In the genomic region with DNA sequence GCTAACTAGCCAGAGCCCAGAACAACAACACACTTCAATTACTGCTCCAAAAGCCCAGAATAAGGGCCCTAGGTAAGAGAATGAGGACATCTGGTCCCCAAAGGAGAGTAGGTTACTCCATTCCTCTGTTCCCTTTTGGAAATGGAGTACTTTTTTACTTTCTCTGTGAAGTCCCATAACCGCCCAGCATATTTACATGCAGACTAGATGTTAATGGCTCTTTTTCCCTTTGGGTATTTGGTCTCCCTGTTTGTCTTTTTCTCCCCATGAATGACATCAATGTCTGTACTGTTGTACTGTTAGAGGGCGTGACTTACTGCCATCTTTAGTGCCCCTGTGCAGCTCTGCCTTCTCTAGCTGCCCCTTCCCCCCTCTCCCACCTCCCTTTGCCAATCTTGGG, we compare ENCODE assay signal across 22 cellular contexts. TPM values are rescaled to one million over a fixed set of nuclear protein-coding genes. Genes with fewer than 3 reads are reported as not detected.
DNase-seq lines count a peak whose midpoint lies in the region; FAIRE-seq and TF ChIP-seq lines count a peak whose summit lies in the region.
"Had no signal": no experiment of that assay in that cellular context is flagged by ENCODE, and none has a peak within 500 bp of the region (broad histone marks: within the 10 kb centered on the region; RNA-seq: fewer than 3 reads in every experiment).

No MANE protein-coding gene starts in this region.

- H3K36me3 ChIP-seq in KOPT-K1 (ENCODE audit: insufficient read depth, low read length) (peaks cover 37% of the 10 kb centered on the region), astrocyte (ENCODE audit: insufficient read depth, low read length) (peaks cover 12% of the 10 kb centered on the region)

- H3K4me1 ChIP-seq in astrocyte (ENCODE audit: insufficient read depth, low read length) = no peaks in the 10 kb centered on the region

- H3K9ac ChIP-seq in astrocyte (ENCODE audit: low read length) = no peak overlapping the region

- no peak overlapping the region for H3K4me3 ChIP-seq in astrocyte (ENCODE audit: insufficient read depth, low read depth, low read length)
- H3K4me3 ChIP-seq: mucosa of descending colon, right atrium auricular region, upper lobe of left lung had no signal

- H3K9me3 ChIP-seq in KOPT-K1 (ENCODE audit: insufficient read depth, low read length, poor library complexity, severe bottlenecking) (no peaks in the 10 kb centered on the region), astrocyte (ENCODE audit: insufficient read depth, low read depth, low read length) (no peaks in the 10 kb centered on the region)
- H3K9me3 ChIP-seq: mucosa of descending colon, right atrium auricular region, upper lobe of left lung had no signal

- H3K9me3 Mint-ChIP-seq in astrocyte (ENCODE audit: unreplicated experiment) = no peaks in the 10 kb centered on the region
- H3K9me3 Mint-ChIP-seq: activated B cell treated with CpG ODN at 0.5 μM for 24 hours; activated CD8-positive, alpha-beta T cell treated with anti-CD3 and anti-CD28 coated beads for 36 hours; stimulated activated naive B cell treated with anti-CD40 and anti-IgM and Interleukin-4, amounts not matched to agents 10 μg/mL and 1 μg/mL and 100 μg/mL, for 72 hours had no signal

- H4K20me1 ChIP-seq in astrocyte (ENCODE audit: insufficient read depth, low read length) = no peaks in the 10 kb centered on the region

- peak overlapping the region; percentile 40 for H3K27ac ChIP-seq in KOPT-K1 (ENCODE audit: low read depth, low read length, poor library complexity, severe bottlenecking)
- no peak overlapping the region for H3K27ac ChIP-seq in astrocyte (ENCODE audit: low read depth, low read length)
- H3K27ac ChIP-seq: right atrium auricular region, upper lobe of left lung had no signal

- no peak overlapping the region for H3K4me3 Mint-ChIP-seq in astrocyte (ENCODE audit: unreplicated experiment)
- H3K4me3 Mint-ChIP-seq: activated B cell treated with CpG ODN at 0.5 μM for 24 hours; activated CD8-positive, alpha-beta T cell treated with anti-CD3 and anti-CD28 coated beads for 36 hours; stimulated activated naive B cell treated with anti-CD40 and anti-IgM and Interleukin-4, amounts not matched to agents 10 μg/mL and 1 μg/mL and 100 μg/mL, for 72 hours had no signal

- intact Hi-C loops in posterior cingulate gyrus (cut with DNase I) = no loop called here

- DNase-seq in astrocyte (ENCODE audit: low read depth) (no peak), medulla oblongata (ENCODE audit: extremely low spot score) (peak; percentile 59), superior temporal gyrus (ENCODE audit: extremely low spot score) (peak; percentile 52), AML-193 (lab: John Stamatoyannopoulos, UW) (no peak), HuH-7.5 (ENCODE audit: low spot score) (no peak), posterior cingulate gyrus (no peak)
- DNase-seq: activated B cell treated with CpG ODN at 0.5 μM for 24 hours; activated CD8-positive, alpha-beta T cell treated with anti-CD3 and anti-CD28 coated beads for 36 hours; activated naive CD4-positive, alpha-beta T cell treated with anti-CD3 and anti-CD28 coated beads, Interleukin-2, amount 50 U/mL, for 16 hours; activated T-cell treated with anti-CD3 and anti-CD28 coated beads, Interleukin-2, amount 50 U/mL, for 1 hour; left colon; mucosa of descending colon; NCI-H1417; NCI-H748 treated with DMSO at 0.1 percent for 48 hours; SHP77 treated with DMSO at 0.1 percent for 48 hours; stimulated activated naive B cell treated with anti-CD40 and anti-IgM and Interleukin-4, amounts not matched to agents 10 μg/mL and 1 μg/mL and 100 μg/mL, for 72 hours; upper lobe of left lung had no signal

- TF ChIP-seq CTCF in astrocyte (IDR thresholded peaks at IDR 0.05; ENCODE audit: insufficient read depth, low read depth, low read length) = no peak

- peak overlapping the region; percentile 95 for H3K27ac Mint-ChIP-seq in astrocyte (ENCODE audit: unreplicated experiment)
- H3K27ac Mint-ChIP-seq: stimulated activated naive B cell treated with anti-CD40 and anti-IgM and Interleukin-4, amounts not matched to agents 10 μg/mL and 1 μg/mL and 100 μg/mL, for 72 hours had no signal

- peaks cover 8% of the 10 kb centered on the region for H3K27me3 ChIP-seq in astrocyte (ENCODE audit: insufficient read depth, low read length)
- H3K27me3 ChIP-seq: right atrium auricular region, upper lobe of left lung had no signal

- H3K27me3 Mint-ChIP-seq in astrocyte (ENCODE audit: low read depth, unreplicated experiment) = peaks cover 22% of the 10 kb centered on the region
- H3K27me3 Mint-ChIP-seq: activated CD8-positive, alpha-beta T cell treated with anti-CD3 and anti-CD28 coated beads for 36 hours had no signal

- H3K4me1 Mint-ChIP-seq in astrocyte (ENCODE audit: low read depth, unreplicated experiment) = peaks cover 19% of the 10 kb centered on the region

- no peak overlapping the region for H3K4me2 ChIP-seq in astrocyte (ENCODE audit: low read length)

- peaks cover 16% of the 10 kb centered on the region for H3K36me3 Mint-ChIP-seq in astrocyte (ENCODE audit: low read depth, unreplicated experiment)

- no peaks in the 10 kb centered on the region for H3K79me2 ChIP-seq in astrocyte (ENCODE audit: insufficient read depth, low read length)

- FAIRE-seq in astrocyte (lab: Jason Lieb, UNC) = no peak
- FAIRE-seq: colon, D721Med had no signal

- no peak overlapping the region for H2AFZ ChIP-seq in astrocyte (ENCODE audit: low read depth, low read length)

RNA-seq across cellular contexts. Expression of a gene that starts 19.0 kb away (rescaled TPM):
- total RNA-seq in astrocyte = 0.07 and 0.10 TPM in 2 replicates
- total RNA-seq: right atrium auricular region; T-helper 2 cell treated with Interferon-gamma antibody and Interleukin-4, amounts not matched to agents 100 ng/mL and 5 ng/mL, for 36 hours had no signal

RNA-seq across cellular contexts. Expression of a gene that starts 26.9 kb away (rescaled TPM):
- total RNA-seq in astrocyte = 16.8 and 17.2 TPM in 2 replicates

RNA-seq across cellular contexts. Expression of a gene that starts 27.8 kb away (rescaled TPM):
- total RNA-seq in astrocyte = 30.0 and 34.3 TPM in 2 replicates

Comparison
In these comparisons a context has a peak if more than half of its experiments do, and no peak if none do; other contexts are left out.
1. DNase-seq: peak in medulla oblongata (single experiment) and superior temporal gyrus (single experiment); none in astrocyte (single experiment), AML-193 (0 of 2), HuH-7.5 (single experiment) and posterior cingulate gyrus (0 of 10).